Comparison of ENCODE assay signal across 1 cellular context in genomic region chr3:71520186-71521020, GRCh38.
TF ChIP-seq lines count a peak whose summit lies in the region.

No MANE protein-coding gene starts in this region.

TF ChIP-seq in K562, 482 proteins besides CTCF, POLR2A, EP300 and RAD21:
- peak; percentile 87 for TF ChIP-seq EGR1 (conservative IDR thresholded peaks at IDR 0.05)
- TF ChIP-seq ARNT (IDR thresholded peaks at IDR 0.05) = no peak
- TF ChIP-seq ATF3 (IDR thresholded peaks at IDR 0.05) = peak; percentile 42; the same call in 1 of the 2 replicates
- no peak for TF ChIP-seq ATF3 (CRISPR knock-in tag; conservative IDR thresholded peaks at IDR 0.05)
- TF ChIP-seq POU5F1 (IDR thresholded peaks at IDR 0.05; ENCODE audit: borderline replicate concordance, low read depth, low read length, partially characterized antibody) = no peak
